Comparison of ENCODE assay signal across 17 cellular contexts in the genomic region with DNA sequence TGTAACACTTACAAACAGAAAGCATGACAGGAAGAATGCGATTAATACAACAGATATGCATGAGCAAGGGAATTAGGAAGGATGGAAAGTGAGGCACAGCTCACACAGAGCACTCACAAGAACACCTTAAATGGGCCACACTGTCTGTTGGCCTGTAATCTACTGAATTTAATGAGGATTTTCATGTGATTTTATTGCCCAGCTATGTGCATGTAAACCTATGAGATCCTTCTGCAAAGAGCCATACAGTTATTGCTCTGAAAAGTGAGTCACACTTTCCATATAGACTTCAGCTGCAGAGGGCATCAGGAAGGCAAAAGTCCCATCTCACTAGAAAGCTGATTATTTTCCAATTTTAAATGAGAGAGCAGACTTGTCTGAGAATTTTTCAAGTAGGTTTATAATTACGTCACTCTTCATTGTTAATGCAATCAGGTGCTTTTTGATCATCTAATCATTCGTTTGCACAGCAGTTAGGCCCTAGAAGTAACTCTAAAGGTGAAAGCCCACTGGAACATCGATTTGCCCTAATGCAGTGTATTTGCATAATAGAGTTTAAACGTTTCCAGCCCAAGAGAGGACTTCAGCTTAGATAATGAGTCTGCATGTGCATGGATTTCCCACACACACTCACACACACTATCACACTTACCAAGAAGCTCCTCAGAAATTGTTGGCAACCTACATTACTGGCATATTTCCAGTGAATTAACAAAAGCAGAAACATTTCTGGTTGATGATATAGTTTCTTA.
DNase-seq lines count a peak whose midpoint lies in the region; FAIRE-seq and TF ChIP-seq lines count a peak whose summit lies in the region.
"Had no signal": no experiment of that assay in that cellular context is flagged by ENCODE, and none has a peak within 500 bp of the region (broad histone marks: within the 10 kb centered on the region; RNA-seq: fewer than 3 reads in every experiment).

No MANE protein-coding gene starts in this region.

- no peaks in the 10 kb centered on the region for H3K4me1 ChIP-seq in uterus
- H3K4me1 ChIP-seq: right atrium auricular region had no signal

- no peak overlapping the region for H3K27ac ChIP-seq in uterus
- H3K27ac ChIP-seq: right atrium auricular region had no signal

- DNase-seq in D721Med (ENCODE audit: insufficient read length, low spot score) (no peak), NCI-H1105 treated with DMSO at 0.1 percent for 48 hours (lab: John Stamatoyannopoulos, UW) (peak; percentile 53), amniotic stem cell (lab: John Stamatoyannopoulos, UW) (peak; percentile 33), foreskin fibroblast (peak; percentile 33 to 67), T-helper 1 cell (no peak), GM20000 (ENCODE audit: low spot score) (no peak), NOMO-1 (lab: John Stamatoyannopoulos, UW; ENCODE audit: unreplicated experiment in 2 of 2) (no peak), uterus (no peak)
- DNase-seq: activated CD8-positive, alpha-beta T cell treated with anti-CD3 and anti-CD28 coated beads, Interleukin-2, amount 10 ng/mL, durations not matched to agents 7 days and 5 days; activated gamma-delta T cell; caudate nucleus; naive thymus-derived CD4-positive, alpha-beta T cell; SHP77 treated with DMSO at 0.1 percent for 48 hours; stimulated activated CD4-positive, alpha-beta T cell treated with anti-CD3 and anti-CD28 coated beads, Interleukin-4, amount 100 ng/mL, for 1 hour had no signal

- intact Hi-C loops in uterus (cut with DNase I; ENCODE audit: low total_unique reads): no loop called here

- H3K27me3 ChIP-seq in uterus: no peaks in the 10 kb centered on the region
- H3K27me3 ChIP-seq: right atrium auricular region had no signal

- TF ChIP-seq POLR2A in uterus (IDR thresholded peaks at IDR 0.05): no peak

- H3K9me3 ChIP-seq in uterus: no peaks in the 10 kb centered on the region
- H3K9me3 ChIP-seq: right atrium auricular region had no signal

- H3K4me3 ChIP-seq in foreskin fibroblast (ENCODE audit: low read depth in 1 of 2, low read length in 2 of 2): no peak overlapping the region
- H3K4me3 ChIP-seq in uterus: no peak overlapping the region
- H3K4me3 ChIP-seq: right atrium auricular region had no signal

- TF ChIP-seq CTCF in D721Med (IDR thresholded peaks at IDR 0.05; ENCODE audit: insufficient read depth, missing control alignments): no peak
- TF ChIP-seq CTCF in foreskin fibroblast (IDR thresholded peaks at IDR 0.05; ENCODE audit: low read depth, low read length): no peak
- no peak for TF ChIP-seq CTCF in GM20000 (IDR thresholded peaks at IDR 0.05; ENCODE audit: extremely low read depth, missing control alignments)
- TF ChIP-seq CTCF in uterus (IDR thresholded peaks at IDR 0.05): no peak

- no peaks in the 10 kb centered on the region for H3K36me3 ChIP-seq in uterus
- H3K36me3 ChIP-seq: right atrium auricular region had no signal

- peak; percentile 11 for FAIRE-seq in D721Med (lab: Jason Lieb, UNC)
- FAIRE-seq: endometrium, HTR-8/SVneo had no signal

Comparison
In these comparisons a context has a peak if more than half of its experiments do, and no peak if none do; other contexts are left out.
1. DNase-seq: peak in NCI-H1105 treated with DMSO at 0.1 percent for 48 hours (single experiment), amniotic stem cell (single experiment) and foreskin fibroblast (2 of 2); none in D721Med (single experiment), T-helper 1 cell (0 of 5), GM20000 (single experiment), NOMO-1 (0 of 2) and uterus (0 of 2).